1 cellular context compared by ENCODE assay signal in genomic region chr10:119596537-119597404, GRCh38.
TF ChIP-seq lines count a peak whose summit lies in the region.

Gene TIAL1 (minus strand): TSS chr10:119596964. CDS start chr10:119596465, 499 bp downstream.

TF ChIP-seq in GM12878, 131 proteins besides CTCF, POLR2A, EP300 and RAD21 (continued from another document and continues in another):
- TF ChIP-seq, protein P1, sequence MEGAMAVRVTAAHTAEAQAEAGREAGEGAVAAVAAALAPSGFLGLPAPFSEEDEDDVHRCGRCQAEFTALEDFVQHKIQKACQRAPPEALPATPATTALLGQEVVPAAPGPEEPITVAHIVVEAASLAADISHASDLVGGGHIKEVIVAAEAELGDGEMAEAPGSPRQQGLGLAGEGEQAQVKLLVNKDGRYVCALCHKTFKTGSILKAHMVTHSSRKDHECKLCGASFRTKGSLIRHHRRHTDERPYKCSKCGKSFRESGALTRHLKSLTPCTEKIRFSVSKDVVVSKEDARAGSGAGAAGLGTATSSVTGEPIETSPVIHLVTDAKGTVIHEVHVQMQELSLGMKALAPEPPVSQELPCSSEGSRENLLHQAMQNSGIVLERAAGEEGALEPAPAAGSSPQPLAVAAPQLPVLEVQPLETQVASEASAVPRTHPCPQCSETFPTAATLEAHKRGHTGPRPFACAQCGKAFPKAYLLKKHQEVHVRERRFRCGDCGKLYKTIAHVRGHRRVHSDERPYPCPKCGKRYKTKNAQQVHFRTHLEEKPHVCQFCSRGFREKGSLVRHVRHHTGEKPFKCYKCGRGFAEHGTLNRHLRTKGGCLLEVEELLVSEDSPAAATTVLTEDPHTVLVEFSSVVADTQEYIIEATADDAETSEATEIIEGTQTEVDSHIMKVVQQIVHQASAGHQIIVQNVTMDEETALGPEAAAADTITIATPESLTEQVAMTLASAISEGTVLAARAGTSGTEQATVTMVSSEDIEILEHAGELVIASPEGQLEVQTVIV (IDR thresholded peaks at IDR 0.05; ENCODE audit: borderline replicate concordance, partially characterized antibody) = peak; percentile 86
- TF ChIP-seq ATF7 (IDR thresholded peaks at IDR 0.05; ENCODE audit: low read depth) = peak; percentile 58
- TF ChIP-seq NRF1 (conservative IDR thresholded peaks at IDR 0.05; ENCODE audit: low read depth, low read length) = peak; percentile 65
- TF ChIP-seq TCF12 (IDR thresholded peaks at IDR 0.05; ENCODE audit: low read depth, low read length) = peak; percentile 3; the same call in 1 of the 2 replicates
- TF ChIP-seq ASH2L (IDR thresholded peaks at IDR 0.05; ENCODE audit: borderline replicate concordance, low read depth) = peak; percentile 14; the same call in 1 of the 2 replicates
- no peak; the same call in 1 of the 2 replicates for TF ChIP-seq MYB (IDR thresholded peaks at IDR 0.05; ENCODE audit: borderline replicate concordance, low read depth, low read length)
- TF ChIP-seq IKZF2 (IDR thresholded peaks at IDR 0.05) = peak; percentile 90 to 91
- TF ChIP-seq EED (IDR thresholded peaks at IDR 0.05; ENCODE audit: low read depth) = peak; percentile 63; the same call in 1 of the 2 replicates
- TF ChIP-seq KAT2A (conservative IDR thresholded peaks at IDR 0.05; ENCODE audit: control insufficient read depth, low read depth, low read length) = no peak
- TF ChIP-seq YY1 (IDR thresholded peaks at IDR 0.05; ENCODE audit: low read depth, low read length) = peak; percentile 97
- peak; percentile 48; the same call in 1 of the 2 replicates for TF ChIP-seq CREB1 (IDR thresholded peaks at IDR 0.05; ENCODE audit: low read depth)
- TF ChIP-seq SUPT20H (IDR thresholded peaks at IDR 0.05; ENCODE audit: borderline replicate concordance, control insufficient read depth, low read depth, low read length) = no peak
- TF ChIP-seq, protein P2, sequence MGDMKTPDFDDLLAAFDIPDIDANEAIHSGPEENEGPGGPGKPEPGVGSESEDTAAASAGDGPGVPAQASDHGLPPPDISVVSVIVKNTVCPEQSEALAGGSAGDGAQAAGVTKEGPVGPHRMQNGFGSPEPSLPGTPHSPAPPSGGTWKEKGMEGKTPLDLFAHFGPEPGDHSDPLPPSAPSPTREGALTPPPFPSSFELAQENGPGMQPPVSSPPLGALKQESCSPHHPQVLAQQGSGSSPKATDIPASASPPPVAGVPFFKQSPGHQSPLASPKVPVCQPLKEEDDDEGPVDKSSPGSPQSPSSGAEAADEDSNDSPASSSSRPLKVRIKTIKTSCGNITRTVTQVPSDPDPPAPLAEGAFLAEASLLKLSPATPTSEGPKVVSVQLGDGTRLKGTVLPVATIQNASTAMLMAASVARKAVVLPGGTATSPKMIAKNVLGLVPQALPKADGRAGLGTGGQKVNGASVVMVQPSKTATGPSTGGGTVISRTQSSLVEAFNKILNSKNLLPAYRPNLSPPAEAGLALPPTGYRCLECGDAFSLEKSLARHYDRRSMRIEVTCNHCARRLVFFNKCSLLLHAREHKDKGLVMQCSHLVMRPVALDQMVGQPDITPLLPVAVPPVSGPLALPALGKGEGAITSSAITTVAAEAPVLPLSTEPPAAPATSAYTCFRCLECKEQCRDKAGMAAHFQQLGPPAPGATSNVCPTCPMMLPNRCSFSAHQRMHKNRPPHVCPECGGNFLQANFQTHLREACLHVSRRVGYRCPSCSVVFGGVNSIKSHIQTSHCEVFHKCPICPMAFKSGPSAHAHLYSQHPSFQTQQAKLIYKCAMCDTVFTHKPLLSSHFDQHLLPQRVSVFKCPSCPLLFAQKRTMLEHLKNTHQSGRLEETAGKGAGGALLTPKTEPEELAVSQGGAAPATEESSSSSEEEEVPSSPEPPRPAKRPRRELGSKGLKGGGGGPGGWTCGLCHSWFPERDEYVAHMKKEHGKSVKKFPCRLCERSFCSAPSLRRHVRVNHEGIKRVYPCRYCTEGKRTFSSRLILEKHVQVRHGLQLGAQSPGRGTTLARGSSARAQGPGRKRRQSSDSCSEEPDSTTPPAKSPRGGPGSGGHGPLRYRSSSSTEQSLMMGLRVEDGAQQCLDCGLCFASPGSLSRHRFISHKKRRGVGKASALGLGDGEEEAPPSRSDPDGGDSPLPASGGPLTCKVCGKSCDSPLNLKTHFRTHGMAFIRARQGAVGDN (IDR thresholded peaks at IDR 0.05) = peak; percentile 38; the same call in 1 of the 2 replicates
- TF ChIP-seq TCF7 (IDR thresholded peaks at IDR 0.05; ENCODE audit: borderline replicate concordance) = no peak
- TF ChIP-seq GABPA (IDR thresholded peaks at IDR 0.05; ENCODE audit: low read depth) = 0 out of 2 replicates have a peak, but pooled peaks have one; percentile 46
- peak; percentile 76 for TF ChIP-seq PML (IDR thresholded peaks at IDR 0.05; ENCODE audit: low read length)
- peak; percentile 96 for TF ChIP-seq NR2F1 (conservative IDR thresholded peaks at IDR 0.05)
- peak; percentile 90 for TF ChIP-seq CHD1 (IDR thresholded peaks at IDR 0.05; ENCODE audit: low read depth, low read length)
- TF ChIP-seq CBFB (IDR thresholded peaks at IDR 0.05; ENCODE audit: low read depth) = peak; percentile 89; the same call in 1 of the 2 replicates
- peak; percentile 98 for TF ChIP-seq SIN3A (IDR thresholded peaks at IDR 0.05; ENCODE audit: low read depth, low read length)
- TF ChIP-seq, protein P3, sequence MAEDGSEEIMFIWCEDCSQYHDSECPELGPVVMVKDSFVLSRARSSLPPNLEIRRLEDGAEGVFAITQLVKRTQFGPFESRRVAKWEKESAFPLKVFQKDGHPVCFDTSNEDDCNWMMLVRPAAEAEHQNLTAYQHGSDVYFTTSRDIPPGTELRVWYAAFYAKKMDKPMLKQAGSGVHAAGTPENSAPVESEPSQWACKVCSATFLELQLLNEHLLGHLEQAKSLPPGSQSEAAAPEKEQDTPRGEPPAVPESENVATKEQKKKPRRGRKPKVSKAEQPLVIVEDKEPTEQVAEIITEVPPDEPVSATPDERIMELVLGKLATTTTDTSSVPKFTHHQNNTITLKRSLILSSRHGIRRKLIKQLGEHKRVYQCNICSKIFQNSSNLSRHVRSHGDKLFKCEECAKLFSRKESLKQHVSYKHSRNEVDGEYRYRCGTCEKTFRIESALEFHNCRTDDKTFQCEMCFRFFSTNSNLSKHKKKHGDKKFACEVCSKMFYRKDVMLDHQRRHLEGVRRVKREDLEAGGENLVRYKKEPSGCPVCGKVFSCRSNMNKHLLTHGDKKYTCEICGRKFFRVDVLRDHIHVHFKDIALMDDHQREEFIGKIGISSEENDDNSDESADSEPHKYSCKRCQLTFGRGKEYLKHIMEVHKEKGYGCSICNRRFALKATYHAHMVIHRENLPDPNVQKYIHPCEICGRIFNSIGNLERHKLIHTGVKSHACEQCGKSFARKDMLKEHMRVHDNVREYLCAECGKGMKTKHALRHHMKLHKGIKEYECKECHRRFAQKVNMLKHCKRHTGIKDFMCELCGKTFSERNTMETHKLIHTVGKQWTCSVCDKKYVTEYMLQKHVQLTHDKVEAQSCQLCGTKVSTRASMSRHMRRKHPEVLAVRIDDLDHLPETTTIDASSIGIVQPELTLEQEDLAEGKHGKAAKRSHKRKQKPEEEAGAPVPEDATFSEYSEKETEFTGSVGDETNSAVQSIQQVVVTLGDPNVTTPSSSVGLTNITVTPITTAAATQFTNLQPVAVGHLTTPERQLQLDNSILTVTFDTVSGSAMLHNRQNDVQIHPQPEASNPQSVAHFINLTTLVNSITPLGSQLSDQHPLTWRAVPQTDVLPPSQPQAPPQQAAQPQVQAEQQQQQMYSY (CRISPR knock-in tag; IDR thresholded peaks at IDR 0.05) = no peak
- peak; percentile 100 for TF ChIP-seq MAX (IDR thresholded peaks at IDR 0.05; ENCODE audit: low read depth, low read length)
- peak; percentile 94 for TF ChIP-seq E2F4 (IDR thresholded peaks at IDR 0.05; ENCODE audit: low read depth, low read length)
- TF ChIP-seq BACH1 (IDR thresholded peaks at IDR 0.05; ENCODE audit: borderline replicate concordance) = peak; percentile 40; the same call in 1 of the 2 replicates
- TF ChIP-seq HDGF (IDR thresholded peaks at IDR 0.05) = peak; percentile 78; the same call in 1 of the 2 replicates
- TF ChIP-seq RUNX3 (IDR thresholded peaks at IDR 0.05; ENCODE audit: low read length) = peak; percentile 93
- TF ChIP-seq RBBP5 (conservative IDR thresholded peaks at IDR 0.05) = no peak
- no peak for TF ChIP-seq ZNF274 (IDR thresholded peaks at IDR 0.05; ENCODE audit: insufficient read depth, insufficient read length)
- TF ChIP-seq SREBF1 (IDR thresholded peaks at IDR 0.05; ENCODE audit: low read length) = peak; percentile 70; the same call in 1 of the 2 replicates
- peak; percentile 81 for TF ChIP-seq SIX5 (IDR thresholded peaks at IDR 0.05; ENCODE audit: low read depth, low read length, severe bottlenecking)
- no peak for TF ChIP-seq ZNF217 (IDR thresholded peaks at IDR 0.05)
- TF ChIP-seq NFXL1 (IDR thresholded peaks at IDR 0.05; ENCODE audit: borderline replicate concordance) = peak; percentile 95; the same call in 1 of the 2 replicates
- peak; percentile 100 for TF ChIP-seq MXI1 (IDR thresholded peaks at IDR 0.05; ENCODE audit: low read depth, low read length)
- TF ChIP-seq, protein P4, sequence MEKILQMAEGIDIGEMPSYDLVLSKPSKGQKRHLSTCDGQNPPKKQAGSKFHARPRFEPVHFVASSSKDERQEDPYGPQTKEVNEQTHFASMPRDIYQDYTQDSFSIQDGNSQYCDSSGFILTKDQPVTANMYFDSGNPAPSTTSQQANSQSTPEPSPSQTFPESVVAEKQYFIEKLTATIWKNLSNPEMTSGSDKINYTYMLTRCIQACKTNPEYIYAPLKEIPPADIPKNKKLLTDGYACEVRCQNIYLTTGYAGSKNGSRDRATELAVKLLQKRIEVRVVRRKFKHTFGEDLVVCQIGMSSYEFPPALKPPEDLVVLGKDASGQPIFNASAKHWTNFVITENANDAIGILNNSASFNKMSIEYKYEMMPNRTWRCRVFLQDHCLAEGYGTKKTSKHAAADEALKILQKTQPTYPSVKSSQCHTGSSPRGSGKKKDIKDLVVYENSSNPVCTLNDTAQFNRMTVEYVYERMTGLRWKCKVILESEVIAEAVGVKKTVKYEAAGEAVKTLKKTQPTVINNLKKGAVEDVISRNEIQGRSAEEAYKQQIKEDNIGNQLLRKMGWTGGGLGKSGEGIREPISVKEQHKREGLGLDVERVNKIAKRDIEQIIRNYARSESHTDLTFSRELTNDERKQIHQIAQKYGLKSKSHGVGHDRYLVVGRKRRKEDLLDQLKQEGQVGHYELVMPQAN (conservative IDR thresholded peaks at IDR 0.05) = peak; percentile 99
- TF ChIP-seq MLLT1 (IDR thresholded peaks at IDR 0.05) = peak; percentile 90
- TF ChIP-seq MTA2 (IDR thresholded peaks at IDR 0.05; ENCODE audit: low read depth) = peak; percentile 46
- peak; percentile 80; the same call in 1 of the 2 replicates for TF ChIP-seq RB1 (IDR thresholded peaks at IDR 0.05; ENCODE audit: borderline replicate concordance)
- TF ChIP-seq FOXK2 (IDR thresholded peaks at IDR 0.05) = no peak
- TF ChIP-seq SMARCA5 (IDR thresholded peaks at IDR 0.05) = peak; percentile 97
- TF ChIP-seq, protein P5, sequence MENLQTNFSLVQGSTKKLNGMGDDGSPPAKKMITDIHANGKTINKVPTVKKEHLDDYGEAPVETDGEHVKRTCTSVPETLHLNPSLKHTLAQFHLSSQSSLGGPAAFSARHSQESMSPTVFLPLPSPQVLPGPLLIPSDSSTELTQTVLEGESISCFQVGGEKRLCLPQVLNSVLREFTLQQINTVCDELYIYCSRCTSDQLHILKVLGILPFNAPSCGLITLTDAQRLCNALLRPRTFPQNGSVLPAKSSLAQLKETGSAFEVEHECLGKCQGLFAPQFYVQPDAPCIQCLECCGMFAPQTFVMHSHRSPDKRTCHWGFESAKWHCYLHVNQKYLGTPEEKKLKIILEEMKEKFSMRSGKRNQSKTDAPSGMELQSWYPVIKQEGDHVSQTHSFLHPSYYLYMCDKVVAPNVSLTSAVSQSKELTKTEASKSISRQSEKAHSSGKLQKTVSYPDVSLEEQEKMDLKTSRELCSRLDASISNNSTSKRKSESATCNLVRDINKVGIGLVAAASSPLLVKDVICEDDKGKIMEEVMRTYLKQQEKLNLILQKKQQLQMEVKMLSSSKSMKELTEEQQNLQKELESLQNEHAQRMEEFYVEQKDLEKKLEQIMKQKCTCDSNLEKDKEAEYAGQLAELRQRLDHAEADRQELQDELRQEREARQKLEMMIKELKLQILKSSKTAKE (IDR thresholded peaks at IDR 0.05; ENCODE audit: low read depth, poor library complexity, severe bottlenecking) = peak; percentile 42
- TF ChIP-seq CHD2 (IDR thresholded peaks at IDR 0.05; ENCODE audit: borderline replicate concordance, low read depth, low read length) = peak; percentile 41
- TF ChIP-seq ETV6 (conservative IDR thresholded peaks at IDR 0.05 in 1 of 2, IDR thresholded peaks at IDR 0.05 in 1 of 2; ENCODE audit: borderline replicate concordance in 1 of 2, low read depth in 1 of 2) = 0 out of 4 replicates have a peak, but pooled peaks of 1 of the 2 experiments have one; percentile 22
- peak; percentile 90 for TF ChIP-seq HCFC1 (IDR thresholded peaks at IDR 0.05; ENCODE audit: low read length)
- TF ChIP-seq TAF1 (IDR thresholded peaks at IDR 0.05; ENCODE audit: borderline replicate concordance, low read depth, low read length) = peak; percentile 74
